9 cellular contexts compared by ENCODE assay signal in genomic region chr7:76267107-76267834, GRCh38. TPM values are rescaled to one million over a fixed set of nuclear protein-coding genes. Genes with fewer than 3 reads are reported as not detected.
DNase-seq lines count a peak whose midpoint lies in the region; ATAC-seq and TF ChIP-seq lines count a peak whose summit lies in the region.
"Had no signal": no experiment of that assay in that cellular context is flagged by ENCODE, and none has a peak within 500 bp of the region (broad histone marks: within the 10 kb centered on the region; RNA-seq: fewer than 3 reads in every experiment).

No MANE protein-coding gene starts in this region.

- no peaks in the 10 kb centered on the region for H3K36me3 ChIP-seq in HAP-1 (replicated peaks)
- no peaks in the 10 kb centered on the region for H3K36me3 ChIP-seq in osteoblast (ENCODE audit: insufficient read depth, low read length)
- H3K36me3 ChIP-seq in tibial nerve = no peaks in the 10 kb centered on the region

- H3K27me3 ChIP-seq in AG04450 (ENCODE audit: control insufficient read depth, insufficient read depth, low read length) = peaks cover 44% of the 10 kb centered on the region
- H3K27me3 ChIP-seq in HAP-1 (ENCODE audit: low read depth) = no peaks in the 10 kb centered on the region
- peaks cover 32% of the 10 kb centered on the region for H3K27me3 ChIP-seq in osteoblast (ENCODE audit: insufficient read depth, low read length)
- H3K27me3 ChIP-seq in tibial nerve = peaks cover 4 to 52% of the 10 kb centered on the region in 2 donors

- H4K20me1 ChIP-seq in osteoblast (ENCODE audit: insufficient read depth, low read length) = no peaks in the 10 kb centered on the region

- no peak for ATAC-seq in GM18858 (IDR thresholded peaks at IDR 0.05; ENCODE audit: unreplicated experiment)
- ATAC-seq in GM18519 (IDR thresholded peaks at IDR 0.05; ENCODE audit: low FRiP score, unreplicated experiment) = no peak

- H3K4me1 ChIP-seq in HAP-1 = peaks cover 7% of the 10 kb centered on the region; the same call in 1 of the 2 replicates
- no peaks in the 10 kb centered on the region for H3K4me1 ChIP-seq in osteoblast (ENCODE audit: insufficient read depth, low read length)
- peaks cover 0 to 21% (median 5%) of the 10 kb centered on the region in 4 donors for H3K4me1 ChIP-seq in tibial nerve

- peak overlapping the region; percentile 32 for H3K4me2 ChIP-seq in osteoblast (ENCODE audit: insufficient read depth, low read length)

- no peak overlapping the region for H2AFZ ChIP-seq in osteoblast (ENCODE audit: low read length)

- no peak for TF ChIP-seq POLR2A in tibial nerve (IDR thresholded peaks at IDR 0.05)

- POLR2A ChIA-PET in AG04450 (lab: Yijun Ruan, JAX) = no interaction called here

- H3K27ac ChIP-seq in AG04450 (ENCODE audit: low read depth, low read length) (no peak overlapping the region), coronary artery (no peak overlapping the region), osteoblast (ENCODE audit: low read depth, low read length) (no peak overlapping the region), tibial nerve (no peak overlapping the region)

- H3K4me3 ChIP-seq in AG04450 (ENCODE audit: low read depth, low read length) = peak overlapping the region; percentile 20; the same call in 1 of the 2 replicates
- H3K4me3 ChIP-seq in HAP-1 = peak overlapping the region; percentile 30
- peak overlapping the region; percentile 69 for H3K4me3 ChIP-seq in coronary artery
- peak overlapping the region; percentile 19 for H3K4me3 ChIP-seq in osteoblast (ENCODE audit: insufficient read depth, low read length)
- peak overlapping the region in 2 of 4 donors; percentile 22 to 38 for H3K4me3 ChIP-seq in tibial nerve

- no peak for TF ChIP-seq EP300 in tibial nerve (IDR thresholded peaks at IDR 0.05)

- CTCF ChIA-PET in AG04450 (lab: Charles Lee) = no interaction called here

- no peaks in the 10 kb centered on the region for H3K79me2 ChIP-seq in osteoblast (ENCODE audit: insufficient read depth, low read length)

- H3K9me3 ChIP-seq in AG04450 (ENCODE audit: control insufficient read depth, insufficient read depth, low read length) (no peaks in the 10 kb centered on the region), HAP-1 (no peaks in the 10 kb centered on the region), osteoblast (ENCODE audit: low read depth, low read length) (no peaks in the 10 kb centered on the region), tibial nerve (no peaks in the 10 kb centered on the region)

- TF ChIP-seq CTCF in AG04450 (IDR thresholded peaks at IDR 0.05; ENCODE audit: low read depth, low read length) (no peak), coronary artery (IDR thresholded peaks at IDR 0.05) (no peak), osteoblast (IDR thresholded peaks at IDR 0.05; ENCODE audit: extremely low read depth, low read depth, low read length) (no peak), tibial nerve (IDR thresholded peaks at IDR 0.05) (no peak)

- WGBS in tibial nerve, 2 donors = 2 to 3% methylated on average over 5 to 23 of the region's 67 CpGs

- DNase-seq in AG04450 (ENCODE audit: low read depth, low spot score) (no peak), HAP-1 (ENCODE audit: low spot score in 2 of 2) (peak in 1 of 2 experiments; percentile 44), coronary artery (ENCODE audit: low spot score) (no peak), osteoblast (ENCODE audit: insufficient read length, low spot score, missing footprints) (peak; percentile 50), tibial nerve (ENCODE audit: low spot score in 2 of 2) (no peak), superior temporal gyrus (ENCODE audit: extremely low spot score) (no peak)
- DNase-seq: natural killer cell had no signal

- in situ Hi-C loops in HAP-1 (cut with MboI; ENCODE audit: low sequenced_read_pairs) = no loop called here

RNA-seq across cellular contexts. Expression of gene HSPB1, which starts 35.2 kb away (rescaled TPM):
- polyA plus RNA-seq in AG04450 (2011; rRNA removed) = 290 and 526 TPM in 2 replicates
- 75.3 and 81.1 TPM in 2 replicates for polyA minus RNA-seq in AG04450 (2011; rRNA and poly(A)+ RNA removed)
- 67.2 and 72.7 TPM in 2 replicates for total RNA-seq in osteoblast
- 100 to 1,000 TPM; 272 to 385 (median 324) TPM for total RNA-seq in tibial nerve
